In the genomic region with DNA sequence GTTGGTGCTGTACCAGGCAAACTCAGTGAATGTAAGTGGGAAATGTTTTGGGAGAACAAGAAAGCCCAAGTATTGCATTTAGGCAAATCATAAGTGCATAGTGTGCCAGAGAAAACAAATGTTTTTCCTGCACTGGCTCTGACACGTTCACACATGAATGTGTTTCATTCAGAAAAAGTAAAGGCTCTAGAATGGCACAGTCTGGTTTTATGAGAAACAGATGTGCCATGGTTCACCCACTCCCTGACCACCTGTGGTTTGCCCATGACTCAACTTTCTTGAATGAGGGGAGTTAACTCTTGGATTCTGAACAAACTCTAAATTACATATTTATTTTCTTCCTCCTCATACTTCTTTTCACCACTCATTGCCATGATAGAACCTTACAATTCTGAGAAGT, we compare ENCODE assay signal across 9 cellular contexts.
DNase-seq lines count a peak whose midpoint lies in the region; ATAC-seq and TF ChIP-seq lines count a peak whose summit lies in the region.
"Had no signal": no experiment of that assay in that cellular context is flagged by ENCODE, and none has a peak within 500 bp of the region (broad histone marks: within the 10 kb centered on the region; RNA-seq: fewer than 3 reads in every experiment).

No MANE protein-coding gene starts in this region.

- H3K36me3 Mint-ChIP-seq in activated T-cell treated with anti-CD3 and anti-CD28 coated beads, Interleukin-2, amount 50 U/mL, for 24 hours (ENCODE audit: low read depth): no peaks in the 10 kb centered on the region
- H3K36me3 Mint-ChIP-seq in stimulated activated memory B cell treated with anti-CD40 and anti-IgM and Interleukin-4, amounts not matched to agents 10 μg/mL and 1 μg/mL and 100 μg/mL, for 72 hours: peaks cover 3% of the 10 kb centered on the region
- H3K36me3 Mint-ChIP-seq in T-helper 17 cell (ENCODE audit: low read depth): no peaks in the 10 kb centered on the region

- ATAC-seq in stimulated activated memory B cell treated with anti-CD40 and anti-IgM and Interleukin-4, amounts not matched to agents 10 μg/mL and 1 μg/mL and 100 μg/mL, for 72 hours: peak; percentile 75
- ATAC-seq in T-helper 17 cell: no peak
- ATAC-seq in HG03342 (IDR thresholded peaks at IDR 0.05; ENCODE audit: unreplicated experiment): no peak

- no peaks in the 10 kb centered on the region for H3K27me3 ChIP-seq in transverse colon

- no peak overlapping the region for H3K4me3 Mint-ChIP-seq in activated T-cell treated with anti-CD3 and anti-CD28 coated beads, Interleukin-2, amount 50 U/mL, for 24 hours
- no peak overlapping the region for H3K4me3 Mint-ChIP-seq in stimulated activated memory B cell treated with anti-CD40 and anti-IgM and Interleukin-4, amounts not matched to agents 10 μg/mL and 1 μg/mL and 100 μg/mL, for 72 hours
- no peak overlapping the region for H3K4me3 Mint-ChIP-seq in T-helper 17 cell

- no peak for TF ChIP-seq EP300 in transverse colon (IDR thresholded peaks at IDR 0.05; ENCODE audit: low read depth)

- DNase-seq in activated T-cell treated with anti-CD3 and anti-CD28 coated beads, Interleukin-2, amount 50 U/mL, for 48 hours: peak; percentile 38 to 41
- DNase-seq in activated T-cell treated with anti-CD3 and anti-CD28 coated beads, Interleukin-2, amount 50 U/mL, for 24 hours: no peak
- DNase-seq in HS-27A (ENCODE audit: low read depth) (peak; percentile 79), brain pericyte (ENCODE audit: low read depth, low spot score) (peak; percentile 89), T-helper 17 cell (no peak), transverse colon (no peak)
- DNase-seq: OCI-M1 had no signal

- no peaks in the 10 kb centered on the region for H3K4me1 ChIP-seq in transverse colon

- H3K4me3 ChIP-seq in transverse colon: no peak overlapping the region

- no peak overlapping the region for H3K27ac ChIP-seq in transverse colon

- H3K9me3 Mint-ChIP-seq in activated T-cell treated with anti-CD3 and anti-CD28 coated beads, Interleukin-2, amount 50 U/mL, for 24 hours: no peaks in the 10 kb centered on the region
- no peaks in the 10 kb centered on the region for H3K9me3 Mint-ChIP-seq in stimulated activated memory B cell treated with anti-CD40 and anti-IgM and Interleukin-4, amounts not matched to agents 10 μg/mL and 1 μg/mL and 100 μg/mL, for 72 hours

- TF ChIP-seq CTCF in transverse colon (IDR thresholded peaks at IDR 0.05): no peak

- TF ChIP-seq POLR2A in transverse colon (IDR thresholded peaks at IDR 0.05): no peak

- WGBS in transverse colon (ENCODE audit: low coverage in 1 of 2), 2 donors: 35 to 44% methylated on average over 1 of the region's 1 CpG

- no peaks in the 10 kb centered on the region for H3K27me3 Mint-ChIP-seq in activated T-cell treated with anti-CD3 and anti-CD28 coated beads, Interleukin-2, amount 50 U/mL, for 24 hours
- H3K27me3 Mint-ChIP-seq in stimulated activated memory B cell treated with anti-CD40 and anti-IgM and Interleukin-4, amounts not matched to agents 10 μg/mL and 1 μg/mL and 100 μg/mL, for 72 hours: no peaks in the 10 kb centered on the region
- H3K27me3 Mint-ChIP-seq in T-helper 17 cell: peaks cover 10% of the 10 kb centered on the region

- no peak overlapping the region for H3K27ac Mint-ChIP-seq in activated T-cell treated with anti-CD3 and anti-CD28 coated beads, Interleukin-2, amount 50 U/mL, for 24 hours
- H3K27ac Mint-ChIP-seq in stimulated activated memory B cell treated with anti-CD40 and anti-IgM and Interleukin-4, amounts not matched to agents 10 μg/mL and 1 μg/mL and 100 μg/mL, for 72 hours: no peak overlapping the region
- H3K27ac Mint-ChIP-seq in T-helper 17 cell: no peak overlapping the region

- H3K4me1 Mint-ChIP-seq in activated T-cell treated with anti-CD3 and anti-CD28 coated beads, Interleukin-2, amount 50 U/mL, for 24 hours (ENCODE audit: low read depth): peaks cover 3% of the 10 kb centered on the region
- H3K4me1 Mint-ChIP-seq in stimulated activated memory B cell treated with anti-CD40 and anti-IgM and Interleukin-4, amounts not matched to agents 10 μg/mL and 1 μg/mL and 100 μg/mL, for 72 hours: peaks cover 8% of the 10 kb centered on the region
- H3K4me1 Mint-ChIP-seq in T-helper 17 cell: no peaks in the 10 kb centered on the region

- intact Hi-C loops in transverse colon (cut with DNase I; ENCODE audit: low total_unique reads): no loop called here

- in situ Hi-C loops in transverse colon (cut with MboI; ENCODE audit: low pct_ligation_motif_present in 1 of 4, low pct_unique_long_range_greater_than_20kb in 1 of 4, low sequenced_read_pairs in 3 of 4): no loop called here

- no peaks in the 10 kb centered on the region for H3K36me3 ChIP-seq in transverse colon

- no peaks in the 10 kb centered on the region for H3K9me3 ChIP-seq in T-helper 17 cell (ENCODE audit: control insufficient read depth, low read length, poor library complexity, severe bottlenecking)
- no peaks in the 10 kb centered on the region for H3K9me3 ChIP-seq in transverse colon

Comparison
In these comparisons a context has a peak if more than half of its experiments do, and no peak if none do; other contexts are left out.
1. DNase-seq: peak in activated T-cell treated with anti-CD3 and anti-CD28 coated beads, Interleukin-2, amount 50 U/mL, for 48 hours (2 of 2), HS-27A (single experiment) and brain pericyte (single experiment); none in activated T-cell treated with anti-CD3 and anti-CD28 coated beads, Interleukin-2, amount 50 U/mL, for 24 hours (single experiment), T-helper 17 cell (0 of 3) and transverse colon (single experiment).